7 cellular contexts compared by ENCODE assay signal in genomic region chr9:19310246-19310645, GRCh38.
"Had no signal": no experiment of that assay in that cellular context is flagged by ENCODE, and none has a peak within 500 bp of the region (broad histone marks: within the 10 kb centered on the region; RNA-seq: fewer than 3 reads in every experiment).

No MANE protein-coding gene starts in this region.

- H3K9me3 Mint-ChIP-seq: H9 had no signal

- H3K4me3 Mint-ChIP-seq: H9 had no signal

- H2AFZ ChIP-seq: GM23248 had no signal

- DNase-seq: GM23248, H9, HCEC 1CT, IMR-90, KBM-7 had no signal

- H3K4me1 Mint-ChIP-seq: H9 had no signal

- H3K4me3 ChIP-seq: GM23248 had no signal

- H3K9ac ChIP-seq: GM23248 had no signal

- H3K27ac ChIP-seq: GM23248 had no signal

- FAIRE-seq: H1, H54 had no signal

- H3K27ac Mint-ChIP-seq: H9 had no signal
